Comparison of ENCODE assay signal across 8 cellular contexts in genomic region chr12:75724913-75725312, GRCh38.
DNase-seq lines count a peak whose midpoint lies in the region; ATAC-seq and TF ChIP-seq lines count a peak whose summit lies in the region.

No MANE protein-coding gene starts in this region.

- no peaks in the 10 kb centered on the region for H3K27me3 Mint-ChIP-seq in activated CD4-positive, alpha-beta memory T cell treated with anti-CD3 and anti-CD28 coated beads, Interleukin-2, amount 10 ng/mL, durations not matched to agents 7 days and 5 days

- ATAC-seq in GM19463 (IDR thresholded peaks at IDR 0.05; ENCODE audit: unreplicated experiment): no peak
- ATAC-seq in GM21447 (IDR thresholded peaks at IDR 0.05; ENCODE audit: unreplicated experiment): no peak

- H3K4me3 Mint-ChIP-seq in activated CD4-positive, alpha-beta memory T cell treated with anti-CD3 and anti-CD28 coated beads, Interleukin-2, amount 10 ng/mL, durations not matched to agents 7 days and 5 days: no peak overlapping the region

- no peak for TF ChIP-seq POLR2A in suprapubic skin (IDR thresholded peaks at IDR 0.05)

- H3K27ac ChIP-seq in HUES48 (ENCODE audit: low read depth, low read length) (peak overlapping the region; percentile 25), SJSA1 (peak overlapping the region; percentile 83), cardiac muscle cell (peak overlapping the region; percentile 3), suprapubic skin (peak overlapping the region; percentile 1)

- H3K36me3 ChIP-seq in HUES48 (ENCODE audit: control insufficient read depth, insufficient read depth, low read length): no peaks in the 10 kb centered on the region
- no peaks in the 10 kb centered on the region for H3K36me3 ChIP-seq in SJSA1
- no peaks in the 10 kb centered on the region for H3K36me3 ChIP-seq in cardiac muscle cell
- H3K36me3 ChIP-seq in suprapubic skin: no peaks in the 10 kb centered on the region

- 25% methylated on average over 5 of the region's 5 CpGs for WGBS in suprapubic skin

- H3K9me3 ChIP-seq in HUES48 (ENCODE audit: control insufficient read depth, insufficient read depth, low read length) (no peaks in the 10 kb centered on the region), SJSA1 (replicated peaks) (no peaks in the 10 kb centered on the region), cardiac muscle cell (ENCODE audit: low read depth) (no peaks in the 10 kb centered on the region), suprapubic skin (no peaks in the 10 kb centered on the region)

- no peak overlapping the region for H3K27ac Mint-ChIP-seq in activated CD4-positive, alpha-beta memory T cell treated with anti-CD3 and anti-CD28 coated beads, Interleukin-2, amount 10 ng/mL, durations not matched to agents 7 days and 5 days

- H3K36me3 Mint-ChIP-seq in activated CD4-positive, alpha-beta memory T cell treated with anti-CD3 and anti-CD28 coated beads, Interleukin-2, amount 10 ng/mL, durations not matched to agents 7 days and 5 days (ENCODE audit: low read depth): peaks cover 9% of the 10 kb centered on the region

- H3K4me1 ChIP-seq in HUES48 (ENCODE audit: control insufficient read depth, insufficient read depth, low read length) (peaks cover 42% of the 10 kb centered on the region), SJSA1 (replicated peaks) (peaks cover 50% of the 10 kb centered on the region), cardiac muscle cell (ENCODE audit: low read depth) (peaks cover 34% of the 10 kb centered on the region), suprapubic skin (peaks cover 48% of the 10 kb centered on the region)

- 0 out of 2 replicates have a peak, but pooled peaks cover 2% of the 10 kb centered on the region for H3K27me3 ChIP-seq in HUES48 (ENCODE audit: control insufficient read depth, insufficient read depth, low read length)
- H3K27me3 ChIP-seq in SJSA1 (replicated peaks): no peaks in the 10 kb centered on the region
- H3K27me3 ChIP-seq in cardiac muscle cell: no peaks in the 10 kb centered on the region
- no peaks in the 10 kb centered on the region for H3K27me3 ChIP-seq in suprapubic skin

- POLR2A ChIA-PET in activated CD4-positive, alpha-beta memory T cell treated with anti-CD3 and anti-CD28 coated beads, Interleukin-2, amount 10 ng/mL, durations not matched to agents 7 days and 5 days (lab: Charles Lee): no interaction called here

- H3K4me3 ChIP-seq in HUES48 (ENCODE audit: low read depth, low read length) (no peak overlapping the region), SJSA1 (no peak overlapping the region), cardiac muscle cell (no peak overlapping the region), suprapubic skin (no peak overlapping the region)

- no peak overlapping the region for H3K9ac ChIP-seq in HUES48 (ENCODE audit: low read depth, low read length)

- CTCF ChIA-PET in activated CD4-positive, alpha-beta memory T cell treated with anti-CD3 and anti-CD28 coated beads, Interleukin-2, amount 10 ng/mL, durations not matched to agents 7 days and 5 days (lab: Charles Lee): interaction anchor here (1.1 kb wide), 1 partner anchor 13 kb away, joined by 3 read pairs; no protein-coding TSS in a partner anchor

- H3K4me1 Mint-ChIP-seq in activated CD4-positive, alpha-beta memory T cell treated with anti-CD3 and anti-CD28 coated beads, Interleukin-2, amount 10 ng/mL, durations not matched to agents 7 days and 5 days: peaks cover 22% of the 10 kb centered on the region

- no peak for TF ChIP-seq EP300 in suprapubic skin (IDR thresholded peaks at IDR 0.05)

- H3K9me3 Mint-ChIP-seq in activated CD4-positive, alpha-beta memory T cell treated with anti-CD3 and anti-CD28 coated beads, Interleukin-2, amount 10 ng/mL, durations not matched to agents 7 days and 5 days: peaks cover 5% of the 10 kb centered on the region

- no peak for TF ChIP-seq CTCF in cardiac muscle cell (IDR thresholded peaks at IDR 0.05; ENCODE audit: low read depth, low read length)
- no peak for TF ChIP-seq CTCF in suprapubic skin (IDR thresholded peaks at IDR 0.05)

- DNase-seq in SJSA1 (ENCODE audit: low read depth in 1 of 2, low spot score in 2 of 2): peak; percentile 66 to 90
- peak in 1 of 2 donors; percentile 77 for DNase-seq in cardiac muscle cell (ENCODE audit: low read depth in 1 of 2, low spot score in 1 of 2)
- no peak for DNase-seq in suprapubic skin (ENCODE audit: low spot score in 2 of 2)
- no peak for DNase-seq in stimulated activated naive CD4-positive, alpha-beta T cell treated with Interleukin-2 at 50 U/mL for 16 hours (lab: John Stamatoyannopoulos, UW)
- DNase-seq in activated CD4-positive, alpha-beta memory T cell treated with anti-CD3 and anti-CD28 coated beads, Interleukin-2, amount 10 ng/mL, durations not matched to agents 7 days and 5 days: no peak

Comparison
In these comparisons a context has a peak if more than half of its experiments do, and no peak if none do; other contexts are left out.
1. H3K27ac ChIP-seq: peak in every context shown above with its lines; median percentile 83 in SJSA1; 25 in HUES48; 3 in cardiac muscle cell; 1 in suprapubic skin.
2. DNase-seq: peak in SJSA1 (2 of 2); none in suprapubic skin (0 of 2), stimulated activated naive CD4-positive, alpha-beta T cell treated with Interleukin-2 at 50 U/mL for 16 hours (single experiment) and activated CD4-positive, alpha-beta memory T cell treated with anti-CD3 and anti-CD28 coated beads, Interleukin-2, amount 10 ng/mL, durations not matched to agents 7 days and 5 days (single experiment).